8 cellular contexts compared by ENCODE assay signal in the genomic region with DNA sequence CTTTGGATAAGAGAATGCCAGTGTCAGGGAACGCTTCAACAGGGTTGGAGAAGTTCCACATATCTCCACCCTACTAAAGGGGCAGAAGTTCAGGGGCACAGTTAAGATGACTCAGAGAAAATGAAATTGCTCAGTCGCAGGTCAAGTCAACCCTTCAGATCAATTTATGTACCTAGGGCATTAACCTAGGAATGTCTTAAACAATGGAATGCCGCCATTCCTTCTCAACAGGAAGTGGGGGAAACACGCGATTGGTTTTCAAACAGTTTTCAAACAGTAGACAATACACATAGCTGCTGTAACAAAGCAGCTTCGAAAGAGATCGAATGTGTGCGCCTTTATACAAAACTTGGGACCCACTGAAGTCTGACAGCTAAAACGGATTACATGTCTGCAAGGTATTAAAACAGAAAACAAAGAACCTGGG. TPM values are rescaled to one million over a fixed set of nuclear protein-coding genes. Genes with fewer than 3 reads are reported as not detected.
DNase-seq lines count a peak whose midpoint lies in the region; ATAC-seq and TF ChIP-seq lines count a peak whose summit lies in the region.

No MANE protein-coding gene starts in this region.

- ATAC-seq in HG02759 (IDR thresholded peaks at IDR 0.05; ENCODE audit: unreplicated experiment) (no peak), HG02610 (IDR thresholded peaks at IDR 0.05; ENCODE audit: unreplicated experiment) (no peak)

- no peak for TF ChIP-seq CTCF in cardiac fibroblast (IDR thresholded peaks at IDR 0.05; ENCODE audit: low read depth, low read length)
- no peak for TF ChIP-seq CTCF in kidney epithelial cell (IDR thresholded peaks at IDR 0.05; ENCODE audit: insufficient read depth, low read length, poor library complexity, severe bottlenecking)

- H3K36me3 ChIP-seq in kidney epithelial cell (ENCODE audit: control insufficient read depth, insufficient read depth, low read length): no peaks in the 10 kb centered on the region
- H3K36me3 ChIP-seq in stomach smooth muscle (ENCODE audit: control insufficient read depth in 2 of 2, insufficient read depth in 2 of 2, low read length in 2 of 2): peaks cover 0 to 3% of the 10 kb centered on the region in 2 donors

- H3K27me3 ChIP-seq in kidney epithelial cell (ENCODE audit: control insufficient read depth, insufficient read depth, low read length): no peaks in the 10 kb centered on the region
- no peaks in the 10 kb centered on the region for H3K27me3 ChIP-seq in stomach smooth muscle (ENCODE audit: control insufficient read depth in 1 of 2, insufficient read depth in 2 of 2, low read length in 2 of 2)

- H3K9ac ChIP-seq in stomach smooth muscle (ENCODE audit: low read length in 2 of 2): peak overlapping the region; percentile 70 to 71

- H3K27ac ChIP-seq in stomach smooth muscle (ENCODE audit: low read length): peak overlapping the region; percentile 42

- H3K9me3 ChIP-seq in stomach smooth muscle (ENCODE audit: control insufficient read depth in 2 of 2, low read length in 2 of 2): no peaks in the 10 kb centered on the region

- peak; percentile 24 for DNase-seq in SKM-1 treated with dmso at 0.1 percent for 144 hours (lab: John Stamatoyannopoulos, UW; ENCODE audit: unreplicated experiment)
- DNase-seq in SKM-1 (lab: John Stamatoyannopoulos, UW; ENCODE audit: unreplicated experiment): no peak
- peak; percentile 49 for DNase-seq in NCI-H748 treated with DMSO at 0.1 percent for 48 hours (lab: John Stamatoyannopoulos, UW)
- DNase-seq in cardiac fibroblast (ENCODE audit: low read depth in 2 of 2): peak; percentile 40 to 56
- DNase-seq in kidney epithelial cell (ENCODE audit: low read depth): peak; percentile 19

- H3K4me3 ChIP-seq in cardiac fibroblast (replicated peaks in 1 of 2; ENCODE audit: low read depth in 2 of 2, low read length in 2 of 2): peak overlapping the region; percentile 83 to 91
- peak overlapping the region; percentile 98 for H3K4me3 ChIP-seq in kidney epithelial cell (ENCODE audit: low read depth, low read length)
- H3K4me3 ChIP-seq in stomach smooth muscle (ENCODE audit: low read length in 2 of 2): peak overlapping the region; percentile 93 to 94

- H3K4me1 ChIP-seq in stomach smooth muscle (ENCODE audit: control insufficient read depth, insufficient read depth, low read length): no peaks in the 10 kb centered on the region

RNA-seq across cellular contexts. Expression of gene SLC25A24, which starts 0.9 kb away (rescaled TPM):
- 66.3 and 66.6 TPM in 2 replicates for total RNA-seq in kidney epithelial cell

RNA-seq across cellular contexts. Expression of gene NBPF4, which starts 44.6 kb away (rescaled TPM):
- not detected in 2 replicates for total RNA-seq in kidney epithelial cell
